Comparison of ENCODE assay signal across 20 cellular contexts in genomic region chr1:245895455-245895959, GRCh38.
"Had no signal": no experiment of that assay in that cellular context is flagged by ENCODE, and none has a peak within 500 bp of the region (broad histone marks: within the 10 kb centered on the region; RNA-seq: fewer than 3 reads in every experiment).

No MANE protein-coding gene starts in this region.

- DNase-seq: activated CD4-positive, alpha-beta T cell treated with anti-CD3 and anti-CD28 coated beads, Interleukin-2, amount 50 U/mL, for 4 hours; activated CD8-positive, alpha-beta memory T cell treated with anti-CD3 and anti-CD28 coated beads, Interleukin-2, amount 50 U/mL, for 48 hours; activated naive CD4-positive, alpha-beta T cell; activated T-cell treated with anti-CD3 and anti-CD28 coated beads, Interleukin-2, amount 50 U/mL, for 4 hours; central memory CD4-positive, alpha-beta T cell; dermis blood vessel endothelial cell; effector CD8-positive, alpha-beta T cell; erythroblast; foreskin keratinocyte; hippocampal formation; left ventricle myocardium superior; spleen; stimulated activated CD4-positive, alpha-beta T cell treated with anti-CD3 and anti-CD28 coated beads, Interleukin-4, amount 100 ng/mL, for 24 hours; stimulated activated naive CD8-positive, alpha-beta T cell treated with anti-CD3 and anti-CD28 coated beads, Interleukin-15, Interleukin-2, amounts not matched to agents 100 U/mL and 50 U/mL, for 24 hours; T-helper 9 cell; upper lobe of right lung had no signal

- H3K4me3 ChIP-seq: mucosa of descending colon, prostate gland, spleen, upper lobe of right lung had no signal

- H3K9me3 ChIP-seq: mucosa of descending colon, prostate gland, upper lobe of right lung had no signal

- H3K4me3 Mint-ChIP-seq: activated naive CD8-positive, alpha-beta T cell; activated T-cell treated with anti-CD3 and anti-CD28 coated beads, Interleukin-2, amount 50 U/mL, for 4 hours had no signal

- H3K27me3 ChIP-seq: foreskin keratinocyte, spleen, upper lobe of right lung had no signal

- H3K36me3 ChIP-seq: prostate gland, upper lobe of right lung had no signal

- H3K27me3 Mint-ChIP-seq: activated naive CD8-positive, alpha-beta T cell had no signal

- H3K27ac Mint-ChIP-seq: activated naive CD8-positive, alpha-beta T cell; activated T-helper 2 cell treated with anti-CD3 and anti-CD28 coated beads, Interferon-gamma antibody, Interleukin-2, Interleukin-4, amounts not matched to agents 10 μg/mL and 5 μg/mL and 100 μg/mL, durations not matched to agents 14 hours and 24 hours and 36 hours had no signal

- ATAC-seq: activated T-cell treated with anti-CD3 and anti-CD28 coated beads, Interleukin-2, amount 50 U/mL, for 4 hours; foreskin keratinocyte; left ventricle myocardium superior; stimulated activated naive CD8-positive, alpha-beta T cell treated with anti-CD3 and anti-CD28 coated beads, Interleukin-15, Interleukin-2, amounts not matched to agents 100 U/mL and 50 U/mL, for 24 hours; upper lobe of right lung had no signal

- H3K27ac ChIP-seq: foreskin keratinocyte, prostate gland, spleen, upper lobe of right lung had no signal

- H3K4me1 ChIP-seq: foreskin keratinocyte, prostate gland, spleen, upper lobe of right lung had no signal
